ENCODE assay signal across 8 cellular contexts in the genomic region with DNA sequence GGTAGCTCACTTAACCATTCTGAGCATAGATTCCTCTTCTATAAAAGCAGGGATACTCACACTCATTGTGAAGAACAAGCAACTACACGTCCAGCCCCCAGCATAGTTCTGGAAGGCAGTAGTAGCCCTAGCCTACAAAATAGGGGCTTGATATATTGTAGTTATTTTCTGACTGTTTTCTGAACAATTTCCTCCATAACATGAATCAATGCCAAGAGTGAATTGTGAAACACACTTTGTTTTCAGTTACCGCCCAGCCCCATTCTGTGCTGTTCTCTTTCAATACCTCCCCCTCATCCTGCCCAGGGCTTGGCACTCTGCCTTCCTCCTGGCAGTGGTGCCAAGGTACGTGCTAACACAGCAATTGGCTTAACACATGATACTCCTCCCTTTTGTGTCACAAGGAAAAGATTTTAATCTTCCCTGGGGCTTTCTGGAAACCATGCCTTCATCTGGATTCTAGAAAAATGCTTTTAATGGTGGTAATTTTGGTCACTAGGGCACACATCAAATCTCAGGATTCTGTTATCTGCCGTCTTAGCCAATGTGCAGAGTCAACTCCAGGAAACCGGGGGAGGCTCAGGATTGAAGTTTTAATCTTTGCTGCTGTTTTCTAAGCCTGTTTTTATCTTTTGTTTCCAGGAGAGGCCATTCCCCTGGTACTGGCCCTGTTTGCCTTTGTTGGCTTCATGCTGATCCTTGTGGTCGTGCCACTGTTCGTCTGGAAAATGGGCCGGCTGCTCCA. TPM values are rescaled to one million over a fixed set of nuclear protein-coding genes. Genes with fewer than 3 reads are reported as not detected.
DNase-seq lines count a peak whose midpoint lies in the region; ATAC-seq and TF ChIP-seq lines count a peak whose summit lies in the region.

No MANE protein-coding gene starts in this region.

- TF ChIP-seq CTCF in AG10803 (conservative IDR thresholded peaks at IDR 0.05; ENCODE audit: low read length) (no peak), GM20000 (IDR thresholded peaks at IDR 0.05; ENCODE audit: extremely low read depth, missing control alignments) (no peak)

- no peak overlapping the region for H3K4me3 ChIP-seq in AG10803 (ENCODE audit: low read length)

- ATAC-seq in HG03354 (IDR thresholded peaks at IDR 0.05; ENCODE audit: poor library complexity, severe bottlenecking, unreplicated experiment) (no peak), GM18517 (IDR thresholded peaks at IDR 0.05; ENCODE audit: unreplicated experiment) (no peak), HG02610 (IDR thresholded peaks at IDR 0.05; ENCODE audit: unreplicated experiment) (no peak)

- DNase-seq in AG10803 (ENCODE audit: low read depth) (peak; percentile 99), NCI-H1092 treated with DMSO at 0.1 percent for 48 hours (lab: John Stamatoyannopoulos, UW) (peak; percentile 81), cerebellar cortex (ENCODE audit: low spot score) (peak; percentile 11), lung microvascular endothelial cell (ENCODE audit: low read depth in 2 of 2) (peak; percentile 86 to 94), GM20000 (ENCODE audit: low spot score) (no peak)

RNA-seq across cellular contexts. Expression of gene IL20RB, which starts 37.2 kb away (rescaled TPM):
- total RNA-seq in lung microvascular endothelial cell: 0.22 and 0.79 TPM in 2 replicates
